ENCODE assay signal across 13 cellular contexts in genomic region chr1:234409328-234409727, GRCh38. TPM values are rescaled to one million over a fixed set of nuclear protein-coding genes. Genes with fewer than 3 reads are reported as not detected.
DNase-seq lines count a peak whose midpoint lies in the region; ATAC-seq and TF ChIP-seq lines count a peak whose summit lies in the region.
"Had no signal": no experiment of that assay in that cellular context is flagged by ENCODE, and none has a peak within 500 bp of the region (broad histone marks: within the 10 kb centered on the region; RNA-seq: fewer than 3 reads in every experiment).

No MANE protein-coding gene starts in this region.

- BruUV-seq in PC-3 (replicated peaks; lab: Mats Ljungman, UMichigan): no TSS peak

- no peaks in the 10 kb centered on the region for H3F3A ChIP-seq in PC-3 (ENCODE audit: low read length, unreplicated experiment)

- H3K36me3 ChIP-seq in PC-3 (ENCODE audit: low read depth, low read length): no peaks in the 10 kb centered on the region

- H3K27ac Mint-ChIP-seq in activated T-cell treated with anti-CD3 and anti-CD28 coated beads, Interleukin-2, amount 50 U/mL, for 24 hours: peak overlapping the region; percentile 86
- H3K27ac Mint-ChIP-seq in stimulated activated naive B cell treated with anti-CD40 and anti-IgM and Interleukin-4, amounts not matched to agents 10 μg/mL and 1 μg/mL and 100 μg/mL, for 72 hours: no peak overlapping the region

- TF ChIP-seq CTCF in PC-3 (conservative IDR thresholded peaks at IDR 0.05; ENCODE audit: low read depth, low read length): peak; percentile 23; the same call in 1 of the 2 replicates

- no peak overlapping the region for H3K9ac ChIP-seq in PC-3 (ENCODE audit: low read length)

- CTCF ChIA-PET in PC-3 (lab: Charles Lee): no interaction called here

- H3K27me3 Mint-ChIP-seq in activated T-cell treated with anti-CD3 and anti-CD28 coated beads, Interleukin-2, amount 50 U/mL, for 24 hours: no peaks in the 10 kb centered on the region
- H3K27me3 Mint-ChIP-seq in stimulated activated naive B cell treated with anti-CD40 and anti-IgM and Interleukin-4, amounts not matched to agents 10 μg/mL and 1 μg/mL and 100 μg/mL, for 72 hours: no peaks in the 10 kb centered on the region

- H4K20me1 ChIP-seq in PC-3 (ENCODE audit: low read length): no peaks in the 10 kb centered on the region

- H3K9me3 ChIP-seq in PC-3 (ENCODE audit: low read length): no peaks in the 10 kb centered on the region

- ATAC-seq in PC-3: no peak
- ATAC-seq in GM21390 (IDR thresholded peaks at IDR 0.05; ENCODE audit: unreplicated experiment): no peak
- no peak for ATAC-seq in stimulated activated naive B cell treated with anti-CD40 and anti-IgM and Interleukin-4, amounts not matched to agents 10 μg/mL and 1 μg/mL and 100 μg/mL, for 72 hours (replicated peaks)

- peaks cover 79% of the 10 kb centered on the region for H3K36me3 Mint-ChIP-seq in activated T-cell treated with anti-CD3 and anti-CD28 coated beads, Interleukin-2, amount 50 U/mL, for 24 hours (ENCODE audit: low read depth)
- peaks cover 32 to 59% of the 10 kb centered on the region in 2 donors for H3K36me3 Mint-ChIP-seq in stimulated activated naive B cell treated with anti-CD40 and anti-IgM and Interleukin-4, amounts not matched to agents 10 μg/mL and 1 μg/mL and 100 μg/mL, for 72 hours

- peak overlapping the region; percentile 46 for H3K4me3 Mint-ChIP-seq in activated T-cell treated with anti-CD3 and anti-CD28 coated beads, Interleukin-2, amount 50 U/mL, for 24 hours
- H3K4me3 Mint-ChIP-seq in stimulated activated naive B cell treated with anti-CD40 and anti-IgM and Interleukin-4, amounts not matched to agents 10 μg/mL and 1 μg/mL and 100 μg/mL, for 72 hours: no peak overlapping the region

- no peak overlapping the region for H2AFZ ChIP-seq in PC-3 (ENCODE audit: low read length)

- H3K9me3 Mint-ChIP-seq in activated T-cell treated with anti-CD3 and anti-CD28 coated beads, Interleukin-2, amount 50 U/mL, for 24 hours: no peaks in the 10 kb centered on the region
- H3K9me3 Mint-ChIP-seq in stimulated activated naive B cell treated with anti-CD40 and anti-IgM and Interleukin-4, amounts not matched to agents 10 μg/mL and 1 μg/mL and 100 μg/mL, for 72 hours: no peaks in the 10 kb centered on the region

- intact Hi-C loops in PC-3 (cut with micrococcal nuclease): no loop called here

- no peaks in the 10 kb centered on the region for H3K4me1 ChIP-seq in PC-3 (ENCODE audit: insufficient read depth, low read length)

- no peaks in the 10 kb centered on the region for H3K79me2 ChIP-seq in PC-3 (ENCODE audit: low read length)

- H3K4me2 ChIP-seq in PC-3 (ENCODE audit: low read length): no peak overlapping the region

- no peak overlapping the region for H3K4me3 ChIP-seq in PC-3 (ENCODE audit: low read length)
- H3K4me3 ChIP-seq: skin epidermis had no signal

- H3K27ac ChIP-seq in PC-3 (ENCODE audit: low read length) (no peak overlapping the region), caudate nucleus (ENCODE audit: low read depth, low read length) (peak overlapping the region; percentile 4)

- no peak for DNase-seq in activated T-cell treated with anti-CD3 and anti-CD28 coated beads, Interleukin-2, amount 50 U/mL, for 24 hours
- no peak for DNase-seq in activated T-cell treated with anti-CD3 and anti-CD28 coated beads, Interleukin-2, amount 50 U/mL, for 1 hour
- DNase-seq in PC-3: no peak
- DNase-seq in caudate nucleus (lab: John Stamatoyannopoulos, UW): peak in 4 of 61 donors; percentile 6 to 68 (median 28)
- peak; percentile 2 for DNase-seq in non-pigmented ciliary epithelial cell (ENCODE audit: low read depth)
- no peak for DNase-seq in NOMO-1 treated with dmso at 0.1 percent for 144 hours (lab: John Stamatoyannopoulos, UW; ENCODE audit: unreplicated experiment)
- DNase-seq in stimulated activated naive B cell treated with anti-CD40 and anti-IgM and Interleukin-4, amounts not matched to agents 10 μg/mL and 1 μg/mL and 100 μg/mL, for 72 hours: no peak
- DNase-seq: activated gamma-delta T cell treated with Interleukin-2 at 50 U/mL for 16 hours; AML-193; NCI-H1092 treated with DMSO at 0.1 percent for 48 hours; NK-92 treated with Interleukin-12 subunit alpha and Interleukin-12 subunit beta, amount 100 ng/mL, for 24 hours had no signal

- POLR2A ChIA-PET in PC-3 (lab: Charles Lee; ENCODE audit: unreplicated experiment): no interaction called here

- no peaks in the 10 kb centered on the region for H3K9me2 ChIP-seq in PC-3 (replicated peaks; ENCODE audit: low read length)

- no peaks in the 10 kb centered on the region for H3K27me3 ChIP-seq in PC-3 (ENCODE audit: low read length)

- peaks cover 39% of the 10 kb centered on the region for H3K4me1 Mint-ChIP-seq in activated T-cell treated with anti-CD3 and anti-CD28 coated beads, Interleukin-2, amount 50 U/mL, for 24 hours (ENCODE audit: low read depth)
- H3K4me1 Mint-ChIP-seq in stimulated activated naive B cell treated with anti-CD40 and anti-IgM and Interleukin-4, amounts not matched to agents 10 μg/mL and 1 μg/mL and 100 μg/mL, for 72 hours: no peaks in the 10 kb centered on the region

RNA-seq across cellular contexts. Expression of gene COA6, which starts 36.1 kb away (rescaled TPM):
- 28.9 and 43.1 TPM in 2 replicates for total RNA-seq in PC-3 (2014; rRNA removed)
